12 cellular contexts compared by ENCODE assay signal in genomic region chr6:24990944-24991747, GRCh38. TPM values are rescaled to one million over a fixed set of nuclear protein-coding genes. Genes with fewer than 3 reads are reported as not detected.
A peak's percentile ranks its signal among the peaks of the same experiment; 100 is the strongest.
DNase-seq lines count a peak whose midpoint lies in the region; ATAC-seq, FAIRE-seq and TF ChIP-seq lines count a peak whose summit lies in the region.
"Had no signal": no experiment of that assay in that cellular context is flagged by ENCODE, and none has a peak within 500 bp of the region (broad histone marks: within the 10 kb centered on the region; RNA-seq: fewer than 3 reads in every experiment).

No MANE protein-coding gene starts in this region.

- H3K36me3 Mint-ChIP-seq in T-helper 2 cell treated with Interferon-gamma antibody and Interleukin-4, amounts not matched to agents 5 μg/mL and 100 μg/mL, for 36 hours (ENCODE audit: low read depth), result peaks cover 34% of the 10 kb centered on the region
- peaks cover 34% of the 10 kb centered on the region for H3K36me3 Mint-ChIP-seq in activated T-helper 2 cell treated with anti-CD3 and anti-CD28 coated beads, Interferon-gamma antibody, Interleukin-2, Interleukin-4, amounts not matched to agents 10 μg/mL and 5 μg/mL and 100 μg/mL, durations not matched to agents 14 hours and 24 hours and 36 hours (ENCODE audit: low read depth)

- no peaks in the 10 kb centered on the region for H3K36me3 ChIP-seq in neutrophil
- H3K36me3 ChIP-seq: upper lobe of left lung had no signal

- peaks cover 74 to 78% of the 10 kb centered on the region in 2 experiments for H3K4me1 ChIP-seq in neutrophil (ENCODE audit: control insufficient read depth in 1 of 2, insufficient read depth in 1 of 2, low read depth in 1 of 2, low read length in 1 of 2)

- FAIRE-seq in H54 (lab: Jason Lieb, UNC), result no peak

- intact Hi-C loops in activated T-helper 2 cell treated with anti-CD3 and anti-CD28 coated beads, Interferon-gamma antibody, Interleukin-2, Interleukin-4, amounts not matched to agents 10 μg/mL and 5 μg/mL and 100 μg/mL, durations not matched to agents 14 hours and 24 hours and 36 hours (cut with micrococcal nuclease), result no loop called here
- intact Hi-C loops in posterior vena cava (cut with DNase I), result loop anchor here (5.0 to 10.0 kb wide), 2 partner anchors 134 to 1586 kb away; no protein-coding TSS in a partner anchor

- TF ChIP-seq CTCF in neutrophil (IDR thresholded peaks at IDR 0.05), result no peak

- no peak for TF ChIP-seq POLR2A in H54 (IDR thresholded peaks at IDR 0.05; ENCODE audit: low read depth, low read length)

- H3K27me3 Mint-ChIP-seq in T-helper 2 cell treated with Interferon-gamma antibody and Interleukin-4, amounts not matched to agents 5 μg/mL and 100 μg/mL, for 36 hours (ENCODE audit: low read depth), result no peaks in the 10 kb centered on the region
- H3K27me3 Mint-ChIP-seq in activated T-helper 2 cell treated with anti-CD3 and anti-CD28 coated beads, Interferon-gamma antibody, Interleukin-2, Interleukin-4, amounts not matched to agents 10 μg/mL and 5 μg/mL and 100 μg/mL, durations not matched to agents 14 hours and 24 hours and 36 hours (ENCODE audit: low read depth), result no peaks in the 10 kb centered on the region

- H3K4me3 ChIP-seq in neutrophil (ENCODE audit: low read depth in 1 of 2, low read length in 1 of 2), result peak overlapping the region; percentile 23 to 35
- H3K4me3 ChIP-seq: skin epidermis, upper lobe of left lung had no signal

- H3K9me3 ChIP-seq in neutrophil, result no peaks in the 10 kb centered on the region
- H3K9me3 ChIP-seq: upper lobe of left lung had no signal

- peaks cover 34% of the 10 kb centered on the region for H3K4me1 Mint-ChIP-seq in T-helper 2 cell treated with Interferon-gamma antibody and Interleukin-4, amounts not matched to agents 5 μg/mL and 100 μg/mL, for 36 hours (ENCODE audit: low read depth)
- H3K4me1 Mint-ChIP-seq in activated T-helper 2 cell treated with anti-CD3 and anti-CD28 coated beads, Interferon-gamma antibody, Interleukin-2, Interleukin-4, amounts not matched to agents 10 μg/mL and 5 μg/mL and 100 μg/mL, durations not matched to agents 14 hours and 24 hours and 36 hours (ENCODE audit: low read depth), result peaks cover 26% of the 10 kb centered on the region

- ATAC-seq in HG02623 (IDR thresholded peaks at IDR 0.05; ENCODE audit: unreplicated experiment), result peak; percentile 13

- no peak for DNase-seq in T-helper 2 cell treated with Interferon-gamma antibody and Interleukin-4, amounts not matched to agents 5 μg/mL and 100 μg/mL, for 36 hours (ENCODE audit: low spot score)
- DNase-seq in T-helper 2 cell (no peak), posterior vena cava (ENCODE audit: low spot score) (no peak), H54 (ENCODE audit: insufficient read length, low spot score) (no peak), T1000 (lab: John Stamatoyannopoulos, UW) (no peak)
- DNase-seq in activated T-helper 2 cell treated with anti-CD3 and anti-CD28 coated beads, Interferon-gamma antibody, Interleukin-2, Interleukin-4, amounts not matched to agents 10 μg/mL and 5 μg/mL and 100 μg/mL, durations not matched to agents 14 hours and 24 hours and 36 hours (ENCODE audit: low spot score), result no peak

- peak overlapping the region; percentile 71 for H3K27ac ChIP-seq in neutrophil

- peaks cover 22% of the 10 kb centered on the region for H3K9me3 Mint-ChIP-seq in T-helper 2 cell treated with Interferon-gamma antibody and Interleukin-4, amounts not matched to agents 5 μg/mL and 100 μg/mL, for 36 hours
- peaks cover 24% of the 10 kb centered on the region for H3K9me3 Mint-ChIP-seq in activated T-helper 2 cell treated with anti-CD3 and anti-CD28 coated beads, Interferon-gamma antibody, Interleukin-2, Interleukin-4, amounts not matched to agents 10 μg/mL and 5 μg/mL and 100 μg/mL, durations not matched to agents 14 hours and 24 hours and 36 hours

- H3K27me3 ChIP-seq in neutrophil, result no peaks in the 10 kb centered on the region
- H3K27me3 ChIP-seq: upper lobe of left lung had no signal

- peak overlapping the region; percentile 55 for H3K27ac Mint-ChIP-seq in T-helper 2 cell treated with Interferon-gamma antibody and Interleukin-4, amounts not matched to agents 5 μg/mL and 100 μg/mL, for 36 hours
- peak overlapping the region; percentile 33 for H3K27ac Mint-ChIP-seq in activated T-helper 2 cell treated with anti-CD3 and anti-CD28 coated beads, Interferon-gamma antibody, Interleukin-2, Interleukin-4, amounts not matched to agents 10 μg/mL and 5 μg/mL and 100 μg/mL, durations not matched to agents 14 hours and 24 hours and 36 hours
- H3K27ac Mint-ChIP-seq: nephron had no signal

- peak overlapping the region; percentile 9 for H3K4me3 Mint-ChIP-seq in T-helper 2 cell treated with Interferon-gamma antibody and Interleukin-4, amounts not matched to agents 5 μg/mL and 100 μg/mL, for 36 hours
- H3K4me3 Mint-ChIP-seq in activated T-helper 2 cell treated with anti-CD3 and anti-CD28 coated beads, Interferon-gamma antibody, Interleukin-2, Interleukin-4, amounts not matched to agents 10 μg/mL and 5 μg/mL and 100 μg/mL, durations not matched to agents 14 hours and 24 hours and 36 hours (ENCODE audit: low read depth), result no peak overlapping the region
- H3K4me3 Mint-ChIP-seq: nephron had no signal

RNA-seq across cellular contexts. Expression of gene RIPOR2, which starts 55.4 kb away (rescaled TPM):
- total RNA-seq in activated T-helper 2 cell treated with anti-CD3 and anti-CD28 coated beads, Interferon-gamma antibody, Interleukin-2, Interleukin-4, amounts not matched to agents 10 μg/mL and 5 μg/mL and 100 μg/mL, durations not matched to agents 14 hours and 24 hours and 36 hours, result 8.5 and 9.4 TPM in 2 replicates
- 10 to 100 TPM; 11.8 to 14.9 TPM for total RNA-seq in posterior vena cava
- total RNA-seq: A172 had no signal
